Comparison of ENCODE assay signal across 8 cellular contexts in genomic region chr7:150778738-150779301, GRCh38. TPM values are rescaled to one million over a fixed set of nuclear protein-coding genes. Genes with fewer than 3 reads are reported as not detected.
DNase-seq lines count a peak whose midpoint lies in the region; ATAC-seq, FAIRE-seq and TF ChIP-seq lines count a peak whose summit lies in the region.

No MANE protein-coding gene starts in this region.

- H3K27me3 ChIP-seq in BE2C (no peaks in the 10 kb centered on the region; the same call in 1 of the 2 replicates), HAP-1 (ENCODE audit: low read depth) (0 out of 2 replicates have a peak, but pooled peaks cover 3% of the 10 kb centered on the region), HepG2 (ENCODE audit: control insufficient read depth in 1 of 2, insufficient read depth in 2 of 2, low read length in 2 of 2) (no peaks in the 10 kb centered on the region)

- H3K36me3 ChIP-seq in BE2C (no peaks in the 10 kb centered on the region), HAP-1 (replicated peaks) (no peaks in the 10 kb centered on the region), HepG2 (replicated peaks in 1 of 2; ENCODE audit: control insufficient read depth in 1 of 2, insufficient read depth in 2 of 2, low read length in 2 of 2) (no peaks in the 10 kb centered on the region)

- CTCF ChIA-PET in activated CD4-positive, alpha-beta T cell treated with anti-CD3 and anti-CD28 coated beads for 36 hours (lab: Charles Lee), result interaction anchor here (0.6 to 1.6 kb wide), 21 partner anchors 8 to 224 kb away, joined by 3 to 9 read pairs (median 4); no protein-coding TSS in a partner anchor
- CTCF ChIA-PET in HepG2 (lab: Yijun Ruan, JAX; ENCODE audit: low intra/inter-chr PET ratio, low total read pairs), result interaction anchor here (3.4 kb wide), 1 partner anchor 98 kb away, joined by 24 read pairs; no protein-coding TSS in a partner anchor

- peak; percentile 88 for DNase-seq in BE2C
- DNase-seq in HAP-1 (ENCODE audit: low spot score in 2 of 2), result peak; percentile 71 to 87
- DNase-seq in NCI-H2227 treated with DMSO at 0.1 percent for 48 hours (lab: John Stamatoyannopoulos, UW), result peak; percentile 86
- DNase-seq in activated CD4-positive, alpha-beta T cell treated with anti-CD3 and anti-CD28 coated beads for 36 hours, result peak; percentile 88
- no peak for DNase-seq in chondrocyte (ENCODE audit: low spot score)
- DNase-seq in HepG2 (ENCODE audit: low spot score), result peak; percentile 46
- DNase-seq in stimulated activated CD4-positive, alpha-beta T cell treated with anti-CD3 and anti-CD28 coated beads, Interleukin-4, amount 100 ng/mL, for 48 hours (ENCODE audit: low read depth in 2 of 2), result peak; percentile 69 to 77

- no peak overlapping the region for H2AFZ ChIP-seq in HepG2 (ENCODE audit: low read length)

- peak; percentile 76 for FAIRE-seq in HepG2 (lab: Jason Lieb, UNC)

- peaks cover 3% of the 10 kb centered on the region for H3K9me3 Mint-ChIP-seq in activated CD4-positive, alpha-beta T cell treated with anti-CD3 and anti-CD28 coated beads for 36 hours (ENCODE audit: low read depth)
- H3K9me3 Mint-ChIP-seq in chondrocyte (ENCODE audit: low read depth), result peaks cover 5% of the 10 kb centered on the region

- H3K4me3 Mint-ChIP-seq in activated CD4-positive, alpha-beta T cell treated with anti-CD3 and anti-CD28 coated beads for 36 hours, result no peak overlapping the region
- no peak overlapping the region for H3K4me3 Mint-ChIP-seq in chondrocyte (ENCODE audit: unreplicated experiment)

- intact Hi-C loops in activated CD4-positive, alpha-beta T cell treated with anti-CD3 and anti-CD28 coated beads for 36 hours (cut with DNase I, micrococcal nuclease), result loop anchor here (1.0 to 5.0 kb wide), 5 partner anchors 98 to 333 kb away; no protein-coding TSS in a partner anchor
- intact Hi-C loops in HepG2 (cut with micrococcal nuclease; ENCODE audit: unreplicated experiment), result loop anchor here (1.0 to 2.0 kb wide), 2 partner anchors 98 to 208 kb away; no protein-coding TSS in a partner anchor

- no TSS peak for BruUV-seq in HepG2 (replicated peaks; lab: Mats Ljungman, UMichigan)

- in situ Hi-C loops in HAP-1 (cut with MboI; ENCODE audit: low sequenced_read_pairs), result loop anchor here (5.0 kb wide), 1 partner anchor 208 kb away; no protein-coding TSS in a partner anchor
- in situ Hi-C loops in HepG2 (cut with HindIII; ENCODE audit: extremely low pct_ligation_motif_present, low pct_unique_long_range_greater_than_20kb), result loop anchor here (5.0 kb wide), 1 partner anchor 98 kb away; no protein-coding TSS in a partner anchor

- H3K79me2 ChIP-seq in HepG2 (ENCODE audit: insufficient read depth, low read length), result no peaks in the 10 kb centered on the region

- TF ChIP-seq EP300 in HepG2 (IDR thresholded peaks at IDR 0.05; ENCODE audit: low read depth in 2 of 2, low read length in 2 of 2), result no peak
- no peak for TF ChIP-seq EP300 in HepG2 (CRISPR knock-in tag; IDR thresholded peaks at IDR 0.05; ENCODE audit: borderline replicate concordance)

- H3K9me3 ChIP-seq in BE2C (no peaks in the 10 kb centered on the region), HAP-1 (no peaks in the 10 kb centered on the region), HepG2 (ENCODE audit: low read length) (no peaks in the 10 kb centered on the region)

- no peak for TF ChIP-seq POLR2A in HepG2 (IDR thresholded peaks at IDR 0.05; ENCODE audit: insufficient read depth in 1 of 2, low read depth in 2 of 2, low read length in 2 of 2)

- H3K9ac ChIP-seq in HepG2 (ENCODE audit: insufficient read depth, low read depth, low read length), result no peak overlapping the region

- WGBS in HepG2 (ENCODE audit: low lambda C conversion rate), result 3% methylated on average over 12 of the region's 12 CpGs

- H3K4me1 ChIP-seq in BE2C, result peaks cover 3% of the 10 kb centered on the region; the same call in 1 of the 2 replicates
- H3K4me1 ChIP-seq in HAP-1, result no peaks in the 10 kb centered on the region
- peaks cover 24% of the 10 kb centered on the region for H3K4me1 ChIP-seq in HepG2 (ENCODE audit: insufficient read depth, low read length)

- H3K4me3 ChIP-seq in BE2C (ENCODE audit: low read depth, low read length) (no peak overlapping the region), HAP-1 (no peak overlapping the region), HepG2 (replicated peaks in 1 of 3; ENCODE audit: insufficient read depth in 1 of 3, low read depth in 2 of 3, low read length in 3 of 3) (no peak overlapping the region)

- TF ChIP-seq RAD21 in HepG2 (CRISPR knock-in tag; IDR thresholded peaks at IDR 0.05), result peak; percentile 69

- no peak overlapping the region for H3K27ac ChIP-seq in HepG2 (ENCODE audit: extremely low read length, insufficient read depth, low read length)

- H3K4me2 ChIP-seq in HepG2 (ENCODE audit: low read depth, low read length), result peak overlapping the region; percentile 31; the same call in 1 of the 2 replicates

- H3K36me3 Mint-ChIP-seq in activated CD4-positive, alpha-beta T cell treated with anti-CD3 and anti-CD28 coated beads for 36 hours (ENCODE audit: low read depth), result peaks cover 4% of the 10 kb centered on the region
- peaks cover 2% of the 10 kb centered on the region for H3K36me3 Mint-ChIP-seq in chondrocyte (ENCODE audit: low read depth)

- no peak overlapping the region for H3K27ac Mint-ChIP-seq in activated CD4-positive, alpha-beta T cell treated with anti-CD3 and anti-CD28 coated beads for 36 hours
- no peak overlapping the region for H3K27ac Mint-ChIP-seq in chondrocyte (ENCODE audit: unreplicated experiment)

- H3K27me3 Mint-ChIP-seq in activated CD4-positive, alpha-beta T cell treated with anti-CD3 and anti-CD28 coated beads for 36 hours, result peaks cover 3% of the 10 kb centered on the region
- H3K27me3 Mint-ChIP-seq in chondrocyte (ENCODE audit: low read depth), result peaks cover 31% of the 10 kb centered on the region

- no peaks in the 10 kb centered on the region for H4K20me1 ChIP-seq in HepG2 (ENCODE audit: insufficient read depth, low read length)

- H3K4me1 Mint-ChIP-seq in activated CD4-positive, alpha-beta T cell treated with anti-CD3 and anti-CD28 coated beads for 36 hours, result peaks cover 4% of the 10 kb centered on the region
- peaks cover 3% of the 10 kb centered on the region for H3K4me1 Mint-ChIP-seq in chondrocyte (ENCODE audit: low read depth)

- ATAC-seq in activated CD4-positive, alpha-beta T cell treated with anti-CD3 and anti-CD28 coated beads for 36 hours, result peak; percentile 75
- peak; percentile 84 for ATAC-seq in HepG2
- no peak for ATAC-seq in HG03280 (IDR thresholded peaks at IDR 0.05; ENCODE audit: unreplicated experiment)

- TF ChIP-seq CTCF in BE2C (IDR thresholded peaks at IDR 0.05; ENCODE audit: low read depth, low read length) (peak; percentile 90), chondrocyte (IDR thresholded peaks at IDR 0.05) (peak; percentile 89), HepG2 (CRISPR knock-in tag; IDR thresholded peaks at IDR 0.05) (peak; percentile 90)

- POLR2A ChIA-PET in activated CD4-positive, alpha-beta T cell treated with anti-CD3 and anti-CD28 coated beads for 36 hours (lab: Charles Lee), result interaction anchor here (0.7 kb wide), 2 partner anchors 368 to 465 kb away, joined by 3 to 4 read pairs; no protein-coding TSS in a partner anchor
- POLR2A ChIA-PET in HepG2 (lab: Yijun Ruan, JAX), result no interaction called here

RNA-seq across cellular contexts. Expression of gene TMEM176B, which starts 21.3 kb away (rescaled TPM):
- 4.0 TPM for polyA plus RNA-seq in BE2C (2012; ENCODE audit: insufficient read depth, insufficient read length, low read depth)
- not detected for total RNA-seq in activated CD4-positive, alpha-beta T cell treated with anti-CD3 and anti-CD28 coated beads for 36 hours
- 0.36 to 0.37 TPM in 2 of 3 replicates, not detected in the other for total RNA-seq in chondrocyte
- not detected in 2 replicates for total RNA-seq in HepG2 (2016; rRNA removed; fragmentation: Illumina TruSeq; extraction: Trizol)
- total RNA-seq in HepG2 (2016; cell fraction: cytosol; rRNA removed; fragmentation: Illumina TruSeq; extraction: Trizol; ENCODE audit: low read depth), result not detected in 2 replicates
- total RNA-seq in HepG2 (2016; cell fraction: insoluble cytoplasmic fraction; rRNA removed; fragmentation: Illumina TruSeq; extraction: Trizol), result not detected in 2 replicates
- not detected in 2 replicates for total RNA-seq in HepG2 (2016; cell fraction: membrane; rRNA removed; fragmentation: Illumina TruSeq; extraction: Trizol)
- not detected in 2 replicates for total RNA-seq in HepG2 (2016; cell fraction: nucleus; rRNA removed; fragmentation: Illumina TruSeq; extraction: Trizol)
- polyA plus RNA-seq in HepG2 (2011; rRNA removed), result not detected in 2 replicates
- not detected in 2 replicates for polyA plus RNA-seq in HepG2 (2011; cell fraction: cytosol; rRNA removed)
- polyA plus RNA-seq in HepG2 (2011; cell fraction: nucleus; rRNA removed), result not detected in 2 replicates
- not detected in 2 replicates for polyA plus RNA-seq in HepG2 (2012)
- not detected in 2 replicates for polyA plus RNA-seq in HepG2 (2016; cell fraction: cytosol; fragmentation: Illumina TruSeq; extraction: Trizol; ENCODE audit: low read depth)
- not detected in 2 replicates for polyA plus RNA-seq in HepG2 (2016; cell fraction: insoluble cytoplasmic fraction; fragmentation: Illumina TruSeq; extraction: Trizol; ENCODE audit: low read depth)
- polyA plus RNA-seq in HepG2 (2016; cell fraction: membrane; fragmentation: Illumina TruSeq; extraction: Trizol; ENCODE audit: low read depth), result not detected in 2 replicates
- not detected in 2 replicates for polyA plus RNA-seq in HepG2 (2016; cell fraction: nucleus; fragmentation: Illumina TruSeq; extraction: Trizol; ENCODE audit: insufficient read depth, low read depth)
- polyA minus RNA-seq in HepG2 (2011; rRNA and poly(A)+ RNA removed; ENCODE audit: low replicate concordance), result not detected in 2 replicates
- not detected in 2 replicates for polyA minus RNA-seq in HepG2 (2011; cell fraction: cytosol; rRNA and poly(A)+ RNA removed)
- polyA minus RNA-seq in HepG2 (2011; cell fraction: nucleus; rRNA and poly(A)+ RNA removed), result not detected in 2 replicates

RNA-seq across cellular contexts. Expression of gene TMEM176A, which starts 21.7 kb away (rescaled TPM):
- 1.9 TPM for polyA plus RNA-seq in BE2C (2012; ENCODE audit: insufficient read depth, insufficient read length, low read depth)
- not detected for total RNA-seq in activated CD4-positive, alpha-beta T cell treated with anti-CD3 and anti-CD28 coated beads for 36 hours
- not detected in 3 replicates for total RNA-seq in chondrocyte
- not detected in 2 replicates for total RNA-seq in HepG2 (2016; rRNA removed; fragmentation: Illumina TruSeq; extraction: Trizol)
- total RNA-seq in HepG2 (2016; cell fraction: cytosol; rRNA removed; fragmentation: Illumina TruSeq; extraction: Trizol; ENCODE audit: low read depth), result not detected in 2 replicates
- total RNA-seq in HepG2 (2016; cell fraction: insoluble cytoplasmic fraction; rRNA removed; fragmentation: Illumina TruSeq; extraction: Trizol), result not detected in 2 replicates
- not detected in 2 replicates for total RNA-seq in HepG2 (2016; cell fraction: membrane; rRNA removed; fragmentation: Illumina TruSeq; extraction: Trizol)
- total RNA-seq in HepG2 (2016; cell fraction: nucleus; rRNA removed; fragmentation: Illumina TruSeq; extraction: Trizol), result not detected in 2 replicates
- polyA plus RNA-seq in HepG2 (2011; rRNA removed), result not detected in 2 replicates
- not detected in 2 replicates for polyA plus RNA-seq in HepG2 (2011; cell fraction: cytosol; rRNA removed)
- not detected in 2 replicates for polyA plus RNA-seq in HepG2 (2011; cell fraction: nucleus; rRNA removed)
- polyA plus RNA-seq in HepG2 (2012), result not detected in 2 replicates
- polyA plus RNA-seq in HepG2 (2016; cell fraction: cytosol; fragmentation: Illumina TruSeq; extraction: Trizol; ENCODE audit: low read depth), result not detected in 2 replicates
- not detected in 2 replicates for polyA plus RNA-seq in HepG2 (2016; cell fraction: insoluble cytoplasmic fraction; fragmentation: Illumina TruSeq; extraction: Trizol; ENCODE audit: low read depth)
- polyA plus RNA-seq in HepG2 (2016; cell fraction: membrane; fragmentation: Illumina TruSeq; extraction: Trizol; ENCODE audit: low read depth), result not detected in 2 replicates
- not detected in 2 replicates for polyA plus RNA-seq in HepG2 (2016; cell fraction: nucleus; fragmentation: Illumina TruSeq; extraction: Trizol; ENCODE audit: insufficient read depth, low read depth)
- polyA minus RNA-seq in HepG2 (2011; rRNA and poly(A)+ RNA removed; ENCODE audit: low replicate concordance), result not detected in 2 replicates
- polyA minus RNA-seq in HepG2 (2011; cell fraction: cytosol; rRNA and poly(A)+ RNA removed), result not detected in 2 replicates
- polyA minus RNA-seq in HepG2 (2011; cell fraction: nucleus; rRNA and poly(A)+ RNA removed), result not detected in 2 replicates

RNA-seq across cellular contexts. Expression of gene GIMAP5, which starts 41.6 kb away (rescaled TPM):
- polyA plus RNA-seq in BE2C (2012; ENCODE audit: insufficient read depth, insufficient read length, low read depth), result 1.3 TPM
- 10 to 100 TPM; 47.6 to 53.3 TPM for total RNA-seq in activated CD4-positive, alpha-beta T cell treated with anti-CD3 and anti-CD28 coated beads for 36 hours
- total RNA-seq in chondrocyte (not detected in 3 replicates), HepG2 (2016; rRNA removed; fragmentation: Illumina TruSeq; extraction: Trizol) (not detected in 2 replicates)
- total RNA-seq in HepG2 (2016; cell fraction: cytosol; rRNA removed; fragmentation: Illumina TruSeq; extraction: Trizol; ENCODE audit: low read depth), result not detected in 2 replicates
- total RNA-seq in HepG2 (2016; cell fraction: insoluble cytoplasmic fraction; rRNA removed; fragmentation: Illumina TruSeq; extraction: Trizol), result not detected in 2 replicates
- total RNA-seq in HepG2 (2016; cell fraction: membrane; rRNA removed; fragmentation: Illumina TruSeq; extraction: Trizol), result not detected in 2 replicates
- total RNA-seq in HepG2 (2016; cell fraction: nucleus; rRNA removed; fragmentation: Illumina TruSeq; extraction: Trizol), result not detected in 2 replicates
- not detected in 2 replicates for polyA plus RNA-seq in HepG2 (2011; rRNA removed)
- polyA plus RNA-seq in HepG2 (2011; cell fraction: cytosol; rRNA removed), result not detected in 2 replicates
- not detected in 2 replicates for polyA plus RNA-seq in HepG2 (2011; cell fraction: nucleus; rRNA removed)
- not detected in 2 replicates for polyA plus RNA-seq in HepG2 (2012)
- not detected in 2 replicates for polyA plus RNA-seq in HepG2 (2016; cell fraction: cytosol; fragmentation: Illumina TruSeq; extraction: Trizol; ENCODE audit: low read depth)
- not detected in 2 replicates for polyA plus RNA-seq in HepG2 (2016; cell fraction: insoluble cytoplasmic fraction; fragmentation: Illumina TruSeq; extraction: Trizol; ENCODE audit: low read depth)
- not detected in 2 replicates for polyA plus RNA-seq in HepG2 (2016; cell fraction: membrane; fragmentation: Illumina TruSeq; extraction: Trizol; ENCODE audit: low read depth)
- not detected in 2 replicates for polyA plus RNA-seq in HepG2 (2016; cell fraction: nucleus; fragmentation: Illumina TruSeq; extraction: Trizol; ENCODE audit: insufficient read depth, low read depth)
- not detected in 2 replicates for polyA minus RNA-seq in HepG2 (2011; rRNA and poly(A)+ RNA removed; ENCODE audit: low replicate concordance)
- polyA minus RNA-seq in HepG2 (2011; cell fraction: cytosol; rRNA and poly(A)+ RNA removed), result not detected in 2 replicates
- not detected in 2 replicates for polyA minus RNA-seq in HepG2 (2011; cell fraction: nucleus; rRNA and poly(A)+ RNA removed)

Comparison
In these comparisons a context has a peak if more than half of its experiments do, and no peak if none do; other contexts are left out.
1. RNA of gene GIMAP5, which starts 41.6 kb away (total RNA-seq): 47.6 to 53.3 TPM in activated CD4-positive, alpha-beta T cell treated with anti-CD3 and anti-CD28 coated beads for 36 hours; not detected in chondrocyte and not detected in HepG2; every median in the first group is over 10 times any median in the second.
2. Peak in every context shown above with its lines, with median percentiles within 50 percentile points of each other: CTCF ChIP-seq.